26 cellular contexts compared by ENCODE assay signal in genomic region chr2:191069606-191070005, GRCh38. TPM values are rescaled to one million over a fixed set of nuclear protein-coding genes. Genes with fewer than 3 reads are reported as not detected.
DNase-seq lines count a peak whose midpoint lies in the region; ATAC-seq, FAIRE-seq and TF ChIP-seq lines count a peak whose summit lies in the region.
"Had no signal": no experiment of that assay in that cellular context is flagged by ENCODE, and none has a peak within 500 bp of the region (broad histone marks: within the 10 kb centered on the region; RNA-seq: fewer than 3 reads in every experiment).

No MANE protein-coding gene starts in this region.

- POLR2A ChIA-PET in activated CD4-positive, alpha-beta T cell treated with anti-CD3 and anti-CD28 coated beads, Interleukin-2, amount 10 ng/mL, durations not matched to agents 7 days and 5 days (lab: Charles Lee) = no interaction called here
- POLR2A ChIA-PET in activated CD8-positive, alpha-beta T cell treated with anti-CD3 and anti-CD28 coated beads, Interleukin-2, amount 10 ng/mL, durations not matched to agents 7 days and 5 days (lab: Charles Lee) = interaction anchor here (0.7 to 2.5 kb wide), 5 partner anchors 8 to 81 kb away, joined by 3 to 17 read pairs (median 5); partner anchors contain the start of gene STAT4

- peak overlapping the region; percentile 26 for H3K9ac ChIP-seq in DND-41 (ENCODE audit: low read depth, low read length)

- H3K4me1 ChIP-seq in DND-41 (ENCODE audit: insufficient read depth, low read length) (peaks cover 57% of the 10 kb centered on the region), pancreas (no peaks in the 10 kb centered on the region)
- H3K4me1 ChIP-seq: stomach, thyroid gland had no signal

- no peaks in the 10 kb centered on the region for H4K20me1 ChIP-seq in DND-41 (ENCODE audit: insufficient read depth, low read length)

- peak overlapping the region; percentile 58; the same call in 1 of the 2 replicates for H3K4me2 ChIP-seq in DND-41 (ENCODE audit: insufficient read depth, low read length)
- H3K4me2 ChIP-seq: PC-9 had no signal

- H3K4me1 Mint-ChIP-seq in activated CD4-positive, alpha-beta T cell treated with anti-CD3 and anti-CD28 coated beads, Interleukin-2, amount 10 ng/mL, durations not matched to agents 7 days and 5 days = peaks cover 64% of the 10 kb centered on the region
- H3K4me1 Mint-ChIP-seq in activated CD8-positive, alpha-beta T cell treated with anti-CD3 and anti-CD28 coated beads, Interleukin-2, amount 10 ng/mL, durations not matched to agents 7 days and 5 days (ENCODE audit: low read depth) = peaks cover 63% of the 10 kb centered on the region
- H3K4me1 Mint-ChIP-seq in immature natural killer cell = peaks cover 63 to 81% of the 10 kb centered on the region in 2 donors
- H3K4me1 Mint-ChIP-seq: brain had no signal

- H3K4me3 ChIP-seq in DND-41 (ENCODE audit: low read depth in 1 of 2, low read length in 2 of 2) (no peak overlapping the region), pancreas (no peak overlapping the region)
- H3K4me3 ChIP-seq: PC-9, stomach, thyroid gland had no signal

- TF ChIP-seq CTCF in DND-41 (IDR thresholded peaks at IDR 0.05; ENCODE audit: borderline replicate concordance, extremely low read depth, low read length, poor library complexity, severe bottlenecking) (no peak), pancreas (IDR thresholded peaks at IDR 0.05) (no peak)

- H3K36me3 Mint-ChIP-seq in activated CD4-positive, alpha-beta T cell treated with anti-CD3 and anti-CD28 coated beads, Interleukin-2, amount 10 ng/mL, durations not matched to agents 7 days and 5 days (ENCODE audit: low read depth) = peaks cover 73% of the 10 kb centered on the region
- peaks cover 79% of the 10 kb centered on the region for H3K36me3 Mint-ChIP-seq in activated CD8-positive, alpha-beta T cell treated with anti-CD3 and anti-CD28 coated beads, Interleukin-2, amount 10 ng/mL, durations not matched to agents 7 days and 5 days (ENCODE audit: low read depth)
- H3K36me3 Mint-ChIP-seq in immature natural killer cell = peaks cover 18 to 55% (median 27%) of the 10 kb centered on the region in 3 donors
- H3K36me3 Mint-ChIP-seq: brain, WTC11 had no signal

- no peak for DNase-seq in activated CD4-positive, alpha-beta T cell treated with anti-CD3 and anti-CD28 coated beads, Interleukin-2, amount 10 ng/mL, durations not matched to agents 7 days and 5 days
- no peak for DNase-seq in activated CD4-positive, alpha-beta T cell treated with anti-CD3 and anti-CD28 coated beads, Interleukin-2, amount 50 U/mL, for 4 hours
- DNase-seq in DND-41 (no peak), immature natural killer cell (no peak), pancreas (no peak), SHP77 (lab: John Stamatoyannopoulos, UW) (no peak)
- DNase-seq in activated CD8-positive, alpha-beta T cell treated with anti-CD3 and anti-CD28 coated beads, Interleukin-2, amount 10 ng/mL, durations not matched to agents 7 days and 5 days = no peak
- no peak for DNase-seq in stimulated activated CD4-positive, alpha-beta T cell treated with anti-CD3 and anti-CD28 coated beads, Interleukin-2, amount 100 ng/mL, for 48 hours
- DNase-seq: DMS153; H7; hypothalamus; mesenchymal stem cell; NCI-H1048; NCI-H1694 treated with DMSO at 0.1 percent for 48 hours; NCI-H524; NK-92 treated with Interleukin-12 subunit alpha and Interleukin-12 subunit beta, amount 100 ng/mL, for 24 hours; occipital lobe; PC-9; stomach; T1000; thyroid gland had no signal

- H3K9me3 ChIP-seq in DND-41 (ENCODE audit: insufficient read depth, low read length, severe bottlenecking) (no peaks in the 10 kb centered on the region), pancreas (no peaks in the 10 kb centered on the region)
- H3K9me3 ChIP-seq: stomach, thyroid gland had no signal

- no peak for FAIRE-seq in pancreas (lab: Jason Lieb, UNC)
- FAIRE-seq: A204.1 had no signal

- peak overlapping the region; percentile 38 for H3K27ac Mint-ChIP-seq in activated CD4-positive, alpha-beta T cell treated with anti-CD3 and anti-CD28 coated beads, Interleukin-2, amount 10 ng/mL, durations not matched to agents 7 days and 5 days
- peak overlapping the region; percentile 77 for H3K27ac Mint-ChIP-seq in activated CD8-positive, alpha-beta T cell treated with anti-CD3 and anti-CD28 coated beads, Interleukin-2, amount 10 ng/mL, durations not matched to agents 7 days and 5 days
- H3K27ac Mint-ChIP-seq in immature natural killer cell = peak overlapping the region; percentile 72 to 90 (median 80)
- H3K27ac Mint-ChIP-seq: brain, WTC11 had no signal

- 88 to 90% methylated on average over 3 of the region's 3 CpGs for WGBS in pancreas, 2 donors

- no peaks in the 10 kb centered on the region for H3K27me3 ChIP-seq in DND-41 (ENCODE audit: insufficient read depth, low read length, poor library complexity)
- H3K27me3 ChIP-seq in pancreas = no peaks in the 10 kb centered on the region
- H3K27me3 ChIP-seq: stomach, thyroid gland had no signal

- intact Hi-C loops in pancreas (cut with DNase I) = no loop called here

- H3K27ac ChIP-seq in DND-41 (ENCODE audit: low read length) (peak overlapping the region; percentile 85), pancreas (no peak overlapping the region)
- H3K27ac ChIP-seq: PC-9, stomach, thyroid gland had no signal

- H2AFZ ChIP-seq in DND-41 (ENCODE audit: low read depth, low read length) = no peak overlapping the region
- H2AFZ ChIP-seq: PC-9 had no signal

- peaks cover 4% of the 10 kb centered on the region for H3K9me3 Mint-ChIP-seq in activated CD4-positive, alpha-beta T cell treated with anti-CD3 and anti-CD28 coated beads, Interleukin-2, amount 10 ng/mL, durations not matched to agents 7 days and 5 days
- H3K9me3 Mint-ChIP-seq in activated CD8-positive, alpha-beta T cell treated with anti-CD3 and anti-CD28 coated beads, Interleukin-2, amount 10 ng/mL, durations not matched to agents 7 days and 5 days (ENCODE audit: insufficient read depth) = no peaks in the 10 kb centered on the region
- H3K9me3 Mint-ChIP-seq in immature natural killer cell = no peaks in the 10 kb centered on the region
- H3K9me3 Mint-ChIP-seq: brain, WTC11 had no signal

- H3K36me3 ChIP-seq in DND-41 (ENCODE audit: insufficient read depth, low read length) = peaks cover 4% of the 10 kb centered on the region; the same call in 1 of the 2 replicates
- H3K36me3 ChIP-seq in pancreas = no peaks in the 10 kb centered on the region
- H3K36me3 ChIP-seq: stomach, thyroid gland had no signal

- H3K4me3 Mint-ChIP-seq in activated CD4-positive, alpha-beta T cell treated with anti-CD3 and anti-CD28 coated beads, Interleukin-2, amount 10 ng/mL, durations not matched to agents 7 days and 5 days = peak overlapping the region; percentile 61
- H3K4me3 Mint-ChIP-seq in activated CD8-positive, alpha-beta T cell treated with anti-CD3 and anti-CD28 coated beads, Interleukin-2, amount 10 ng/mL, durations not matched to agents 7 days and 5 days = peak overlapping the region; percentile 63
- H3K4me3 Mint-ChIP-seq in immature natural killer cell = peak overlapping the region in 1 of 5 donors; percentile 55
- H3K4me3 Mint-ChIP-seq: brain, WTC11 had no signal

- H3K27me3 Mint-ChIP-seq in activated CD4-positive, alpha-beta T cell treated with anti-CD3 and anti-CD28 coated beads, Interleukin-2, amount 10 ng/mL, durations not matched to agents 7 days and 5 days = no peaks in the 10 kb centered on the region
- no peaks in the 10 kb centered on the region for H3K27me3 Mint-ChIP-seq in activated CD8-positive, alpha-beta T cell treated with anti-CD3 and anti-CD28 coated beads, Interleukin-2, amount 10 ng/mL, durations not matched to agents 7 days and 5 days (ENCODE audit: low read depth)
- peaks cover 0 to 1% (median 0%) of the 10 kb centered on the region in 3 donors for H3K27me3 Mint-ChIP-seq in immature natural killer cell (ENCODE audit: low read depth in 3 of 3)
- H3K27me3 Mint-ChIP-seq: brain had no signal

- CTCF ChIA-PET in activated CD4-positive, alpha-beta T cell treated with anti-CD3 and anti-CD28 coated beads, Interleukin-2, amount 10 ng/mL, durations not matched to agents 7 days and 5 days (lab: Charles Lee) = interaction anchor here (1.0 to 1.6 kb wide), 2 partner anchors 12 to 28 kb away, joined by 3 read pairs; no protein-coding TSS in a partner anchor
- CTCF ChIA-PET in activated CD8-positive, alpha-beta T cell treated with anti-CD3 and anti-CD28 coated beads, Interleukin-2, amount 10 ng/mL, durations not matched to agents 7 days and 5 days (lab: Charles Lee) = interaction anchor here (1.0 to 2.9 kb wide), 6 partner anchors 11 to 86 kb away, joined by 4 to 28 read pairs (median 14); partner anchors contain the start of gene STAT4

- H3K79me2 ChIP-seq in DND-41 (ENCODE audit: insufficient read depth, low read length) = peaks cover 52% of the 10 kb centered on the region

- ATAC-seq in DND-41 (ENCODE audit: insufficient read depth, low read depth) = no peak
- no peak for ATAC-seq in activated CD8-positive, alpha-beta T cell treated with anti-CD3 and anti-CD28 coated beads, Interleukin-2, amount 10 ng/mL, durations not matched to agents 7 days and 5 days
- ATAC-seq in pancreas = no peak
- ATAC-seq: left lobe of liver, Right ventricle myocardium inferior, WTC11 had no signal

RNA-seq across cellular contexts. Expression of gene STAT1, which starts 55.6 kb away (rescaled TPM):
- 100 to 1,000 TPM; 876 to 958 TPM for total RNA-seq in activated CD4-positive, alpha-beta T cell treated with anti-CD3 and anti-CD28 coated beads, Interleukin-2, amount 10 ng/mL, durations not matched to agents 7 days and 5 days
- 100 to 1,000 TPM; 472 to 473 TPM for total RNA-seq in activated CD8-positive, alpha-beta T cell treated with anti-CD3 and anti-CD28 coated beads, Interleukin-2, amount 10 ng/mL, durations not matched to agents 7 days and 5 days
- 100 to 1,000 TPM in 1 of 3 donors, 10 to 100 TPM in 2; 79.4 to 121 (median 99.4) TPM for polyA plus RNA-seq in immature natural killer cell
- 10 to 100 TPM; 16.5 to 51.8 (median 28.6) TPM for total RNA-seq in pancreas
- polyA plus RNA-seq in pancreas = 10 to 100 TPM in 1 of 2 donors, 1 to 10 TPM in 1; 8.2 to 18.2 TPM

Comparison
In these comparisons a context has a peak if more than half of its experiments do, and no peak if none do; other contexts are left out.
1. RNA of gene STAT1, which starts 55.6 kb away (total RNA-seq): 876 to 958 TPM in activated CD4-positive, alpha-beta T cell treated with anti-CD3 and anti-CD28 coated beads, Interleukin-2, amount 10 ng/mL, durations not matched to agents 7 days and 5 days and 472 to 473 TPM in activated CD8-positive, alpha-beta T cell treated with anti-CD3 and anti-CD28 coated beads, Interleukin-2, amount 10 ng/mL, durations not matched to agents 7 days and 5 days; 16.5 to 51.8 TPM in pancreas; every median in the first group is over 4 times any median in the second.
2. Peak in every context shown above with its lines, with median percentiles within 50 percentile points of each other: H3K27ac Mint-ChIP-seq.